28 cellular contexts compared by ENCODE assay signal in genomic region chr17:77889135-77889505, GRCh38.
DNase-seq lines count a peak whose midpoint lies in the region; ATAC-seq and TF ChIP-seq lines count a peak whose summit lies in the region.
"Had no signal": no experiment of that assay in that cellular context is flagged by ENCODE, and none has a peak within 500 bp of the region (broad histone marks: within the 10 kb centered on the region; RNA-seq: fewer than 3 reads in every experiment).

No MANE protein-coding gene starts in this region.

- H3K27me3 Mint-ChIP-seq in brain (peaks cover 10% of the 10 kb centered on the region), natural killer cell (ENCODE audit: low read depth in 2 of 2) (no peaks in the 10 kb centered on the region)
- H3K27me3 Mint-ChIP-seq: activated T-helper 17 cell treated with anti-CD3 and anti-CD28 coated beads, Interleukin-2, amount 50 U/mL, for 72 hours had no signal

- peak overlapping the region in 1 of 5 experiments; percentile 12 for H3K4me3 Mint-ChIP-seq in brain
- peak overlapping the region; percentile 61 for H3K4me3 Mint-ChIP-seq in natural killer cell
- H3K4me3 Mint-ChIP-seq: T-helper 1 cell treated with Interleukin-12 subunit alpha and Interleukin-12 subunit beta and Interleukin-4 antibody, amounts not matched to agents 30 μg/mL and 1 μg/mL, for 36 hours had no signal

- H3K4me3 ChIP-seq in right cardiac atrium (ENCODE audit: low read length) (no peak overlapping the region), aorta (ENCODE audit: low read length in 2 of 2) (no peak overlapping the region), uterus (no peak overlapping the region)
- H3K4me3 ChIP-seq: SK-N-MC had no signal

- no peak overlapping the region for H3K27ac ChIP-seq in right cardiac atrium (ENCODE audit: low read length)
- no peak overlapping the region for H3K27ac ChIP-seq in aorta (ENCODE audit: low read depth in 1 of 2, low read length in 2 of 2)
- H3K27ac ChIP-seq in uterus, result no peak overlapping the region
- H3K27ac ChIP-seq: epithelial cell of prostate, SK-N-MC had no signal

- TF ChIP-seq POLR2A in uterus (IDR thresholded peaks at IDR 0.05), result no peak

- H3K4me1 ChIP-seq in right cardiac atrium (ENCODE audit: control insufficient read depth, insufficient read depth, low read length), result no peaks in the 10 kb centered on the region
- H3K4me1 ChIP-seq in aorta (ENCODE audit: control insufficient read depth in 1 of 2, insufficient read depth in 2 of 2, low read length in 2 of 2), result no peaks in the 10 kb centered on the region
- peaks cover 0 to 3% of the 10 kb centered on the region in 2 donors for H3K4me1 ChIP-seq in uterus

- peaks cover 0 to 3% (median 0%) of the 10 kb centered on the region in 5 experiments for H3K9me3 Mint-ChIP-seq in brain
- H3K9me3 Mint-ChIP-seq in natural killer cell, result no peaks in the 10 kb centered on the region
- H3K9me3 Mint-ChIP-seq: activated CD4-positive, alpha-beta memory T cell treated with anti-CD3 and anti-CD28 coated beads for 36 hours; activated naive CD4-positive, alpha-beta T cell treated with anti-CD3 and anti-CD28 coated beads, Interleukin-2, amount 10 ng/mL, durations not matched to agents 7 days and 5 days; activated T-helper 17 cell treated with anti-CD3 and anti-CD28 coated beads, Interleukin-2, amount 50 U/mL, for 72 hours; stimulated activated effector memory CD8-positive, alpha-beta T cell treated with anti-CD3 and anti-CD28 coated beads, Interleukin-12 subunit alpha, Interleukin-12 subunit beta, amount 100 ng/mL, for 72 hours; T-helper 1 cell treated with Interleukin-12 subunit alpha and Interleukin-12 subunit beta and Interleukin-4 antibody, amounts not matched to agents 30 μg/mL and 1 μg/mL, for 36 hours had no signal

- intact Hi-C loops in right cardiac atrium (cut with DNase I), result no loop called here
- intact Hi-C loops in Right ventricle myocardium superior (cut with DNase I), result loop anchor here (10.0 kb wide), 1 partner anchor 344 kb away; no protein-coding TSS in a partner anchor
- intact Hi-C loops in natural killer cell (cut with micrococcal nuclease), result loop anchor here (10.0 kb wide), 2 partner anchors 444 to 1624 kb away; partner anchors contain the start of gene UBALD2
- intact Hi-C loops in aorta (cut with DNase I), result loop anchor here in 1 of 2 donors (5.0 kb wide), 2 partner anchors 57 to 292 kb away; no protein-coding TSS in a partner anchor
- intact Hi-C loops in uterus (cut with DNase I; ENCODE audit: low total_unique reads), result no loop called here

- H3K27me3 ChIP-seq in right cardiac atrium (ENCODE audit: control insufficient read depth, insufficient read depth) (no peaks in the 10 kb centered on the region), aorta (ENCODE audit: control insufficient read depth in 1 of 2, insufficient read depth in 2 of 2, low read length in 1 of 2) (no peaks in the 10 kb centered on the region), uterus (no peaks in the 10 kb centered on the region)
- H3K27me3 ChIP-seq: tibial nerve had no signal

- no peak for ATAC-seq in right cardiac atrium
- no peak for ATAC-seq in Right ventricle myocardium superior (ENCODE audit: poor library complexity)
- no peak for ATAC-seq in natural killer cell
- no peak for ATAC-seq in aorta (ENCODE audit: low FRiP score)
- ATAC-seq in HG03025 (IDR thresholded peaks at IDR 0.05; ENCODE audit: low FRiP score, unreplicated experiment), result no peak
- ATAC-seq: activated CD4-positive, CD25-positive, alpha-beta regulatory T cell treated with anti-CD3 and anti-CD28 coated beads, Interleukin-2, amount 50 U/mL, for 24 hours; activated T-helper 17 cell treated with anti-CD3 and anti-CD28 coated beads, Interleukin-2, amount 50 U/mL, for 72 hours; left cardiac atrium; stimulated activated effector memory CD8-positive, alpha-beta T cell treated with anti-CD3 and anti-CD28 coated beads, Interleukin-12 subunit alpha, Interleukin-12 subunit beta, amount 100 ng/mL, for 72 hours had no signal

- peaks cover 88% of the 10 kb centered on the region for H3K4me1 Mint-ChIP-seq in brain
- H3K4me1 Mint-ChIP-seq in natural killer cell, result peaks cover 50 to 52% of the 10 kb centered on the region in 2 donors

- WGBS in right cardiac atrium, result 87% methylated on average over 4 of the region's 4 CpGs
- whole genome bisulfite sequencing in aorta, 2 donors, result 95 to 97% methylated on average over 4 of the region's 4 CpGs

- no peaks in the 10 kb centered on the region for H3K36me3 ChIP-seq in aorta (ENCODE audit: control insufficient read depth in 1 of 2, insufficient read depth in 2 of 2, low read length in 1 of 2)
- no peaks in the 10 kb centered on the region for H3K36me3 ChIP-seq in uterus
- H3K36me3 ChIP-seq: tibial nerve had no signal

- DNase-seq in right cardiac atrium, result peak in 2 of 3 donors; percentile 18 to 37
- no peak for DNase-seq in Right ventricle myocardium superior
- DNase-seq in natural killer cell, result no peak
- DNase-seq in aorta, result peak; percentile 19 to 68
- no peak for DNase-seq in uterus
- DNase-seq in NCI-H2081 treated with DMSO at 0.1 percent for 48 hours (lab: John Stamatoyannopoulos, UW), result no peak
- DNase-seq: activated CD4-positive, alpha-beta memory T cell treated with anti-CD3 and anti-CD28 coated beads for 36 hours; activated naive CD4-positive, alpha-beta T cell treated with anti-CD3 and anti-CD28 coated beads, Interleukin-2, amount 10 ng/mL, durations not matched to agents 7 days and 5 days; amniotic stem cell; Calu3; DND-41; effector CD8-positive, alpha-beta T cell; hippocampal formation; left cardiac atrium; NCI-H1092; NCI-H187; NCI-H526; nucleus accumbens; OCI-M1 had no signal

- H3K36me3 Mint-ChIP-seq in brain (no peaks in the 10 kb centered on the region), natural killer cell (no peaks in the 10 kb centered on the region)
- H3K36me3 Mint-ChIP-seq: activated CD4-positive, alpha-beta memory T cell treated with anti-CD3 and anti-CD28 coated beads for 36 hours; activated naive CD4-positive, alpha-beta T cell treated with anti-CD3 and anti-CD28 coated beads, Interleukin-2, amount 10 ng/mL, durations not matched to agents 7 days and 5 days; stimulated activated effector memory CD8-positive, alpha-beta T cell treated with anti-CD3 and anti-CD28 coated beads, Interleukin-12 subunit alpha, Interleukin-12 subunit beta, amount 100 ng/mL, for 72 hours had no signal

- H3K9me3 ChIP-seq in right cardiac atrium (ENCODE audit: control insufficient read depth, low read length) (no peaks in the 10 kb centered on the region), aorta (ENCODE audit: control insufficient read depth, low read length) (no peaks in the 10 kb centered on the region), uterus (no peaks in the 10 kb centered on the region)
- H3K9me3 ChIP-seq: tibial nerve had no signal

- H3K27ac Mint-ChIP-seq in brain, result peak overlapping the region in 4 of 5 experiments; percentile 46 to 100 (median 93)
- peak overlapping the region; percentile 45 to 97 for H3K27ac Mint-ChIP-seq in natural killer cell
- H3K27ac Mint-ChIP-seq: activated naive CD4-positive, alpha-beta T cell treated with anti-CD3 and anti-CD28 coated beads, Interleukin-2, amount 10 ng/mL, durations not matched to agents 7 days and 5 days; stimulated activated effector memory CD8-positive, alpha-beta T cell treated with anti-CD3 and anti-CD28 coated beads, Interleukin-12 subunit alpha, Interleukin-12 subunit beta, amount 100 ng/mL, for 72 hours; T-helper 1 cell treated with Interleukin-12 subunit alpha and Interleukin-12 subunit beta and Interleukin-4 antibody, amounts not matched to agents 30 μg/mL and 1 μg/mL, for 36 hours had no signal

- no peak for TF ChIP-seq CTCF in brain (conservative IDR thresholded peaks at IDR 0.05)
- TF ChIP-seq CTCF in natural killer cell (IDR thresholded peaks at IDR 0.05), result no peak
- no peak for TF ChIP-seq CTCF in uterus (IDR thresholded peaks at IDR 0.05)

Comparison
In these comparisons a context has a peak if more than half of its experiments do, and no peak if none do; other contexts are left out.
1. DNase-seq: peak in right cardiac atrium (2 of 3) and aorta (2 of 2); none in Right ventricle myocardium superior (single experiment), natural killer cell (single experiment), uterus (0 of 2) and NCI-H2081 treated with DMSO at 0.1 percent for 48 hours (single experiment).
2. intact Hi-C loops: an anchor here in Right ventricle myocardium superior (10.0 kb wide) and natural killer cell (10.0 kb wide); none called in right cardiac atrium and uterus.